In the genomic region with DNA sequence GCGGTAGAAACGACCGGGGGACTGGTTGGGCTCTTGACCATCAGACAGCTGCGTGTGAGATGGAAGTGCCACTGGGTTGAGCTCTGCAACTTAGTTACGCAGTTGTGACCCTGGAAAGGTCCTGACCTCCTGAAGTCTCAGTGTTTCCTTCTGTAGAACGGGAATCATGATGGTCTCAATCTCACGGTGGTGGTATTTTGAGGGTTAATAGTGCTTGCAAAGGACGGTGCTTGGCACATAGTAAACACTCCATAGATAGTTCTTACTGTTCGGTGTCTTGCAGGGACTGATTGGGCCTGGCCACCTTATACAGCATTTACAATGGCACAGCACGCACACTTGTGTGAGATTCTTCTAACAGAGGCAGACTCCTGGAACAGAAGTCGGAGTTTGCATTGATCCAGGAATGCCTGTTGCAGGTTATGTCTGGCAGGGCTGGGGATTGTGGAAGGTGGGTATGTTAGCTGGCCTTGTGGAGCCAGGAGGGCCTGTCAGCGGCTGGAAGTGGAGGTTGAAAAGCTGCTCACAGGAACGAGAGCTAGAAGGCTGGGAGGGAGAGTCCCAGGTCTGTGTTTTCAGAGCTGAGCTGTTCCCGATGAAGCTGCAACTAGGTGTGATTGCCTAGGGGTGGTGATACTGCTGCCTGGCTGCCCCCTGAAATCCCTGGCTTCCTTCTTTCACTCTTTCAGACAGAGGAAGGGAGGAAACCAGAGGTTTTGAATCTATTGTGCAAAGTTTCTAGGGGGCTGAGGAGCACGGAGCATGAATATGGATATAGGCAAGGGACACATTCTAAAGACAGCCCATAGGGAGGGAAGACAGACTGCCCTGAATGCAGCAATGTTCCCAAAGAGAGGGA, we compare ENCODE assay signal across 8 cellular contexts. TPM values are rescaled to one million over a fixed set of nuclear protein-coding genes. Genes with fewer than 3 reads are reported as not detected.
DNase-seq lines count a peak whose midpoint lies in the region; TF ChIP-seq lines count a peak whose summit lies in the region.

No MANE protein-coding gene starts in this region.

- H3K4me1 Mint-ChIP-seq in HFFc6 (ENCODE audit: low read depth), result peaks cover 65% of the 10 kb centered on the region

- H4K8ac ChIP-seq in mesenchymal stem cell (ENCODE audit: low read length), result peak overlapping the region; percentile 20

- peaks cover 8% of the 10 kb centered on the region for H3K27me3 ChIP-seq in ectodermal cell (ENCODE audit: control insufficient read depth, insufficient read depth, low read length, poor library complexity, severe bottlenecking)
- H3K27me3 ChIP-seq in mesenchymal stem cell (ENCODE audit: control insufficient read depth in 1 of 2, insufficient read depth in 1 of 2, low read length in 2 of 2), result no peaks in the 10 kb centered on the region
- H3K27me3 ChIP-seq in thymus (ENCODE audit: control insufficient read depth, insufficient read depth), result no peaks in the 10 kb centered on the region

- peak overlapping the region; percentile 97 for H3K9ac ChIP-seq in mesenchymal stem cell (ENCODE audit: low read length)

- H2BK5ac ChIP-seq in mesenchymal stem cell (ENCODE audit: low read depth, low read length, poor library complexity, severe bottlenecking), result no peak overlapping the region

- H3K9me3 ChIP-seq in ectodermal cell (ENCODE audit: control insufficient read depth, low read length), result no peaks in the 10 kb centered on the region
- H3K9me3 ChIP-seq in mesenchymal stem cell (ENCODE audit: control insufficient read depth, low read length), result no peaks in the 10 kb centered on the region
- no peaks in the 10 kb centered on the region for H3K9me3 ChIP-seq in thymus (ENCODE audit: control insufficient read depth)

- H3K36me3 ChIP-seq in ectodermal cell (ENCODE audit: control insufficient read depth, insufficient read depth, low read length) (no peaks in the 10 kb centered on the region), mesenchymal stem cell (ENCODE audit: control insufficient read depth in 1 of 2, insufficient read depth in 2 of 2, low read depth in 1 of 2, low read length in 2 of 2) (no peaks in the 10 kb centered on the region), thymus (ENCODE audit: control insufficient read depth, insufficient read depth) (no peaks in the 10 kb centered on the region)

- H3K4ac ChIP-seq in mesenchymal stem cell (ENCODE audit: low read depth in 1 of 2, low read length in 2 of 2), result peak overlapping the region; percentile 48 to 98

- H3K4me3 ChIP-seq in GM08714 (ENCODE audit: low read length) (peak overlapping the region; percentile 74), ectodermal cell (ENCODE audit: insufficient read depth, low read depth, low read length) (peak overlapping the region; percentile 79), mesenchymal stem cell (ENCODE audit: insufficient read depth in 1 of 2, low read depth in 1 of 2, low read length in 2 of 2) (peak overlapping the region; percentile 73 to 93), thymus (ENCODE audit: low read length) (peak overlapping the region; percentile 65)

- peaks cover 1% of the 10 kb centered on the region for H3K79me1 ChIP-seq in mesenchymal stem cell (replicated peaks; ENCODE audit: low read length, poor library complexity, severe bottlenecking)

- peak overlapping the region; percentile 13 for H2AK5ac ChIP-seq in mesenchymal stem cell (ENCODE audit: low read length, severe bottlenecking)

- peaks cover 11% of the 10 kb centered on the region for H3K27me3 Mint-ChIP-seq in HFFc6 (ENCODE audit: insufficient read depth)

- H3K27ac Mint-ChIP-seq in HFFc6, result peak overlapping the region; percentile 100

- peak overlapping the region; percentile 99 for H3K4me3 Mint-ChIP-seq in HFFc6

- no peak for TF ChIP-seq CTCF in HFFc6 (IDR thresholded peaks at IDR 0.05)

- H3K23ac ChIP-seq in mesenchymal stem cell (ENCODE audit: low read length in 2 of 2), result peak overlapping the region in 1 of 2 experiments; percentile 78

- H3K4me2 ChIP-seq in mesenchymal stem cell (ENCODE audit: low read length, poor library complexity, severe bottlenecking), result peak overlapping the region; percentile 52

- DNase-seq in HFFc6 (no peak), SK-MEL-5 (ENCODE audit: low read depth, low spot score) (peak; percentile 28), mesenchymal stem cell (no peak), germinal center (ENCODE audit: low spot score) (no peak), cerebellar nuclear complex (lab: John Stamatoyannopoulos, UW) (no peak)

- peak overlapping the region in 1 of 2 experiments; percentile 98 for H3K14ac ChIP-seq in mesenchymal stem cell (ENCODE audit: low read length in 2 of 2)

- H3K4me1 ChIP-seq in ectodermal cell (ENCODE audit: control insufficient read depth, insufficient read depth, low read length), result peaks cover 7% of the 10 kb centered on the region
- H3K4me1 ChIP-seq in mesenchymal stem cell (ENCODE audit: control insufficient read depth, insufficient read depth, low read depth, low read length), result peaks cover 14% of the 10 kb centered on the region
- peaks cover 11% of the 10 kb centered on the region for H3K4me1 ChIP-seq in thymus (ENCODE audit: control insufficient read depth, insufficient read depth, low read length)

- peaks cover 24% of the 10 kb centered on the region for H3K36me3 Mint-ChIP-seq in HFFc6 (ENCODE audit: low read depth)

- peak overlapping the region; percentile 55 for H2AFZ ChIP-seq in mesenchymal stem cell (ENCODE audit: low read depth, low read length)

- in situ Hi-C loops in SK-MEL-5 (cut with HindIII; ENCODE audit: low pct_unique_long_range_greater_than_20kb, low sequenced_read_pairs), result no loop called here

- H4K91ac ChIP-seq in mesenchymal stem cell (ENCODE audit: low read length), result peak overlapping the region; percentile 93

- H2BK12ac ChIP-seq in mesenchymal stem cell (ENCODE audit: low read length in 2 of 2), result peak overlapping the region; percentile 34 to 76

- H2BK15ac ChIP-seq in mesenchymal stem cell (ENCODE audit: low read depth, poor library complexity, severe bottlenecking), result no peak overlapping the region

- peak overlapping the region; percentile 68 to 95 for H3K18ac ChIP-seq in mesenchymal stem cell (ENCODE audit: low read depth in 1 of 2, low read length in 2 of 2)

- H2BK120ac ChIP-seq in mesenchymal stem cell (ENCODE audit: low read depth, low read length), result no peak overlapping the region

- 9 to 11% methylated on average over 15 of the region's 15 CpGs for WGBS in ectodermal cell, 2 experiments
- WGBS in mesenchymal stem cell, result 11% methylated on average over 15 of the region's 15 CpGs
- WGBS in thymus, result 18% methylated on average over 15 of the region's 15 CpGs

- no peaks in the 10 kb centered on the region for H3K9me3 Mint-ChIP-seq in HFFc6

- H3K27ac ChIP-seq in ectodermal cell (ENCODE audit: insufficient read depth, low read depth, low read length, poor library complexity, severe bottlenecking), result no peak overlapping the region
- H3K27ac ChIP-seq in mesenchymal stem cell (ENCODE audit: low read length, poor library complexity, severe bottlenecking), result peak overlapping the region; percentile 71
- peak overlapping the region; percentile 89 for H3K27ac ChIP-seq in thymus (ENCODE audit: low read depth)

RNA-seq across cellular contexts. Expression of gene TXN, which starts 1.0 kb away (rescaled TPM):
- total RNA-seq in HFFc6 (2021; fragmentation: NEBNext Ultra II Directional; extraction: Animal tissue kit (Norgen Biotek cat#: 25700)), result 100 to 1,000 TPM; 365 to 493 (median 450) TPM
- total RNA-seq in SK-MEL-5 (2014; rRNA removed; shearing (Covaris generic)), result 421 and 448 TPM in 2 replicates
- polyA plus RNA-seq in SK-MEL-5 (2015; cell fraction: cytosol; rRNA removed), result 252 and 326 TPM in 2 replicates
- 81.2 and 84.0 TPM in 2 replicates for polyA plus RNA-seq in SK-MEL-5 (2015; cell fraction: nucleus; rRNA removed)
- polyA plus RNA-seq in ectodermal cell (2013, experiment 1 of 4), result 181 TPM
- polyA plus RNA-seq in ectodermal cell (2013, experiment 2 of 4), result 168 TPM
- 165 TPM for polyA plus RNA-seq in ectodermal cell (2013, experiment 3 of 4)
- polyA plus RNA-seq in ectodermal cell (2013, experiment 4 of 4), result 172 TPM
- 709 TPM for polyA plus RNA-seq in mesenchymal stem cell (2013, experiment 1 of 2)
- 737 TPM for polyA plus RNA-seq in mesenchymal stem cell (2013, experiment 2 of 2)
- 448 TPM for polyA plus RNA-seq in thymus

RNA-seq across cellular contexts. Expression of gene C9orf152, which starts 49.4 kb away (rescaled TPM):
- total RNA-seq in HFFc6 (2021; fragmentation: NEBNext Ultra II Directional; extraction: Animal tissue kit (Norgen Biotek cat#: 25700)), result not detected
- not detected in 2 replicates for total RNA-seq in SK-MEL-5 (2014; rRNA removed; shearing (Covaris generic))
- polyA plus RNA-seq in SK-MEL-5 (2015; cell fraction: cytosol; rRNA removed), result not detected in 2 replicates
- polyA plus RNA-seq in SK-MEL-5 (2015; cell fraction: nucleus; rRNA removed), result not detected in 2 replicates
- polyA plus RNA-seq in ectodermal cell (2013, experiment 1 of 4), result not detected
- polyA plus RNA-seq in ectodermal cell (2013, experiment 2 of 4), result not detected
- not detected for polyA plus RNA-seq in ectodermal cell (2013, experiment 3 of 4)
- not detected for polyA plus RNA-seq in ectodermal cell (2013, experiment 4 of 4)
- not detected for polyA plus RNA-seq in mesenchymal stem cell (2013, experiment 1 of 2)
- not detected for polyA plus RNA-seq in mesenchymal stem cell (2013, experiment 2 of 2)
- 0.23 TPM for polyA plus RNA-seq in thymus
